9 cellular contexts compared by ENCODE assay signal in the genomic region with DNA sequence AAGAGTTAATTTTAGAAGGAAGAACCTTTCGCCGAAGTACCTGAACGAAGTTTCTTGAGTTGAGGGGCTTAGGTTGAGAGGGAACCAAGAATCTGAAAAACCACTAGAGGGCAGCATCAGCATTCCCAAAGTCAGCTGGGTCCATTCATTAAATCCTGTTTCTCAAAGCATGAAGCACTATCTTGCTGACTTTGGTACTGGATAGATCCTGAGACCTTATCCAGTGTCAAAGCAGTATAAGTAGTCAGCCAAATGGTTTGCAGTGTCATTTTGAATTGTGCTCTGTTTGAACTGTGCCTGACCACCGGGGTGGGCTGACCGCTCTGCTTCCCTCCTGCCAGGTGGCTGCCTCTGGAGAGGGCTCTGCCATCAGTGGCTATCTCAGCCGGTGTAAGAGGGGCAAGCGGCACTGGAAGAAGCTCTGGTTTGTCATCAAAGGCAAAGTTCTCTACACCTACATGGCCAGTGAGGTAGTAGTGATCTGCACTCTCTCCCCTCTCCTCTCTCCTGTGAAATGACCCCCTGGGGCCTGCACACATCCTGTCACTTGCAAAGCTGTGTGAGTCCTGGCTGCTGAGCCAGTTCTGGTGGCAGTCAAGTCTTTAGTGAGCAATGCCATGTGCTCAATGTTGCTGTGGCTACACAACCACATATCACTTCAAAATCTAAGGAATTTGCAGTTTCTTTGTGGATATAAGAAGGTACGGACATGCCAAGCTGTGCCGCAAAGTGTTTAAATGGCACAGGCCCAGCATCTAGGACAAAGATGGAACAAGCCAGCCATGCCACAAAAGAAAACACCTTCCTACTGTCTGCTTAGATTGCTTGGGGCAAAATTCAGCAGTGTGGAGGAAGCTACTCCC. TPM values are rescaled to one million over a fixed set of nuclear protein-coding genes. Genes with fewer than 3 reads are reported as not detected.
DNase-seq lines count a peak whose midpoint lies in the region; ATAC-seq, FAIRE-seq and TF ChIP-seq lines count a peak whose summit lies in the region.
"Had no signal": no experiment of that assay in that cellular context is flagged by ENCODE, and none has a peak within 500 bp of the region (broad histone marks: within the 10 kb centered on the region; RNA-seq: fewer than 3 reads in every experiment).

No MANE protein-coding gene starts in this region.

- peaks cover 14 to 49% of the 10 kb centered on the region in 2 experiments for H3K36me3 ChIP-seq in endothelial cell of umbilical vein (ENCODE audit: control insufficient read depth in 2 of 2, extremely low read depth in 1 of 2, insufficient read depth in 2 of 2, low read length in 2 of 2)

- H3K27ac ChIP-seq in endothelial cell of umbilical vein (ENCODE audit: insufficient read depth, low read depth, low read length), result no peak overlapping the region

- no peak overlapping the region for H3K4me3 Mint-ChIP-seq in activated CD4-positive, alpha-beta T cell treated with anti-CD3 and anti-CD28 coated beads for 36 hours

- peak; percentile 47 for DNase-seq in activated CD4-positive, alpha-beta T cell treated with anti-CD3 and anti-CD28 coated beads for 36 hours
- DNase-seq in activated CD4-positive, alpha-beta T cell treated with anti-CD3 and anti-CD28 coated beads, Interleukin-2, amount 50 U/mL, for 1 hour, result no peak
- DNase-seq in KG1 (lab: John Stamatoyannopoulos, UW) (peak; percentile 55), RKO (ENCODE audit: low spot score) (peak; percentile 71), endothelial cell of umbilical vein (ENCODE audit: low read depth, low spot score) (peak; percentile 60), middle frontal gyrus (ENCODE audit: extremely low spot score, low spot score) (peak; percentile 50), GOT3 (lab: John Stamatoyannopoulos, UW) (no peak), T-helper 9 cell (no peak)

- no peaks in the 10 kb centered on the region for H3K79me2 ChIP-seq in endothelial cell of umbilical vein (ENCODE audit: control insufficient read depth, insufficient read depth, low read length)

- intact Hi-C loops in activated CD4-positive, alpha-beta T cell treated with anti-CD3 and anti-CD28 coated beads for 36 hours (cut with DNase I, micrococcal nuclease), result loop anchor here (5.0 kb wide), 3 partner anchors 96 to 126 kb away; no protein-coding TSS in a partner anchor
- intact Hi-C loops in endothelial cell of umbilical vein (cut with micrococcal nuclease), result no loop called here

- no peak for TF ChIP-seq POLR2A in endothelial cell of umbilical vein (IDR thresholded peaks at IDR 0.05; ENCODE audit: low read depth, low read length)

- no peaks in the 10 kb centered on the region for H3K4me1 Mint-ChIP-seq in activated CD4-positive, alpha-beta T cell treated with anti-CD3 and anti-CD28 coated beads for 36 hours

- no peaks in the 10 kb centered on the region for H3K36me3 Mint-ChIP-seq in activated CD4-positive, alpha-beta T cell treated with anti-CD3 and anti-CD28 coated beads for 36 hours (ENCODE audit: low read depth)
- H3K36me3 Mint-ChIP-seq: activated naive CD4-positive, alpha-beta T cell treated with anti-CD3 and anti-CD28 coated beads, Interleukin-2, amount 50 U/mL, for 72 hours had no signal

- H2AFZ ChIP-seq in endothelial cell of umbilical vein (ENCODE audit: low read depth, low read length), result no peak overlapping the region

- H3K9ac ChIP-seq in endothelial cell of umbilical vein (replicated peaks; ENCODE audit: extremely low read depth, insufficient read depth, low read length), result no peak overlapping the region

- no peak overlapping the region for H3K4me2 ChIP-seq in endothelial cell of umbilical vein (ENCODE audit: insufficient read depth, low read length)

- dilution Hi-C loops in endothelial cell of umbilical vein (cut with MboI; ENCODE audit: extremely low pct_ligation_motif_present, low sequenced_read_pairs), result no loop called here

- H3K9me3 ChIP-seq in endothelial cell of umbilical vein (replicated peaks; ENCODE audit: control insufficient read depth, insufficient read depth, low read length), result no peaks in the 10 kb centered on the region

- CTCF ChIA-PET in activated CD4-positive, alpha-beta T cell treated with anti-CD3 and anti-CD28 coated beads for 36 hours (lab: Charles Lee), result interaction anchor here (0.6 to 2.8 kb wide), 21 partner anchors 9 to 293 kb away, joined by 3 to 11 read pairs (median 4); a partner anchor contains a TSS
- CTCF ChIA-PET in endothelial cell of umbilical vein (lab: Charles Lee), result interaction anchor here (0.6 to 1.8 kb wide), 17 partner anchors 10 to 252 kb away, joined by 3 to 8 read pairs (median 3); no protein-coding TSS in a partner anchor

- H4K20me1 ChIP-seq in endothelial cell of umbilical vein (replicated peaks; ENCODE audit: control insufficient read depth, extremely low read depth, insufficient read depth, low read length), result no peaks in the 10 kb centered on the region

- no peaks in the 10 kb centered on the region for H3K27me3 ChIP-seq in endothelial cell of umbilical vein (ENCODE audit: control insufficient read depth in 2 of 2, insufficient read depth in 2 of 2, low read length in 2 of 2)

- H3K4me3 ChIP-seq in endothelial cell of umbilical vein (replicated peaks in 1 of 3; ENCODE audit: insufficient read depth in 1 of 3, low read depth in 1 of 3, low read length in 3 of 3), result no peak overlapping the region

- H3K9me3 Mint-ChIP-seq in activated CD4-positive, alpha-beta T cell treated with anti-CD3 and anti-CD28 coated beads for 36 hours (ENCODE audit: low read depth), result no peaks in the 10 kb centered on the region
- H3K9me3 Mint-ChIP-seq: activated naive CD4-positive, alpha-beta T cell treated with anti-CD3 and anti-CD28 coated beads, Interleukin-2, amount 50 U/mL, for 72 hours had no signal

- POLR2A ChIA-PET in activated CD4-positive, alpha-beta T cell treated with anti-CD3 and anti-CD28 coated beads for 36 hours (lab: Charles Lee), result no interaction called here
- POLR2A ChIA-PET in endothelial cell of umbilical vein (lab: Charles Lee), result no interaction called here

- peak; percentile 75 for FAIRE-seq in endothelial cell of umbilical vein (lab: Jason Lieb, UNC)

- no peaks in the 10 kb centered on the region for H3K27me3 Mint-ChIP-seq in activated CD4-positive, alpha-beta T cell treated with anti-CD3 and anti-CD28 coated beads for 36 hours

- peaks cover 4% of the 10 kb centered on the region for H3K4me1 ChIP-seq in endothelial cell of umbilical vein (ENCODE audit: control insufficient read depth, extremely low read depth, insufficient read depth, low read length)

- no peak overlapping the region for H3K27ac Mint-ChIP-seq in activated CD4-positive, alpha-beta T cell treated with anti-CD3 and anti-CD28 coated beads for 36 hours
- H3K27ac Mint-ChIP-seq: activated naive CD4-positive, alpha-beta T cell treated with anti-CD3 and anti-CD28 coated beads, Interleukin-2, amount 50 U/mL, for 72 hours had no signal

- BruUV-seq in endothelial cell of umbilical vein (replicated peaks; lab: Mats Ljungman, UMichigan), result no TSS peak

- peak; percentile 56 for ATAC-seq in activated CD4-positive, alpha-beta T cell treated with anti-CD3 and anti-CD28 coated beads for 36 hours
- ATAC-seq: activated naive CD4-positive, alpha-beta T cell treated with anti-CD3 and anti-CD28 coated beads, Interleukin-2, amount 50 U/mL, for 72 hours had no signal

- H3K9me1 ChIP-seq in endothelial cell of umbilical vein (replicated peaks; ENCODE audit: control insufficient read depth, extremely low read depth, insufficient read depth, low read length), result no peaks in the 10 kb centered on the region

- peak; percentile 61 to 65 for TF ChIP-seq CTCF in endothelial cell of umbilical vein (IDR thresholded peaks at IDR 0.05; ENCODE audit: extremely low read depth in 1 of 2, insufficient read depth in 1 of 2, low read depth in 1 of 2, low read length in 2 of 2)

TF ChIP-seq in endothelial cell of umbilical vein, 7 proteins besides CTCF, POLR2A, EP300 and RAD21:
- TF ChIP-seq MYC (IDR thresholded peaks at IDR 0.05; ENCODE audit: low read depth, low read length), result no peak
- no peak for TF ChIP-seq POLR2AphosphoS5 (IDR thresholded peaks at IDR 0.05; ENCODE audit: insufficient read depth, low read depth, low read length)
- TF ChIP-seq, protein P1, sequence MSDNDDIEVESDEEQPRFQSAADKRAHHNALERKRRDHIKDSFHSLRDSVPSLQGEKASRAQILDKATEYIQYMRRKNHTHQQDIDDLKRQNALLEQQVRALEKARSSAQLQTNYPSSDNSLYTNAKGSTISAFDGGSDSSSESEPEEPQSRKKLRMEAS (IDR thresholded peaks at IDR 0.05; ENCODE audit: insufficient read depth, insufficient read length), result no peak
- no peak for TF ChIP-seq JUN (IDR thresholded peaks at IDR 0.05; ENCODE audit: borderline replicate concordance, insufficient read depth, insufficient read length, low read depth)
- TF ChIP-seq FOS (IDR thresholded peaks at IDR 0.05; ENCODE audit: borderline replicate concordance, insufficient read depth, low read length), result no peak
- TF ChIP-seq EZH2 (IDR thresholded peaks at IDR 0.05; ENCODE audit: borderline replicate concordance, low read depth, low read length, severe bottlenecking), result no peak
- TF ChIP-seq GATA2 (IDR thresholded peaks at IDR 0.05; ENCODE audit: insufficient read depth, insufficient read length, low read depth, low read length), result no peak

RNA-seq across cellular contexts. Expression of a gene that starts 21.4 kb away (rescaled TPM):
- 10 to 100 TPM; 46.8 to 52.8 TPM for total RNA-seq in activated CD4-positive, alpha-beta T cell treated with anti-CD3 and anti-CD28 coated beads for 36 hours
- 58.4 and 59.8 TPM in 2 replicates for total RNA-seq in endothelial cell of umbilical vein
- 19.3 and 20.3 TPM in 2 replicates for polyA plus RNA-seq in endothelial cell of umbilical vein
- polyA plus RNA-seq in endothelial cell of umbilical vein (2011; cell fraction: cytosol; rRNA removed), result 9.8 and 10.5 TPM in 2 replicates
- 121 and 132 TPM in 2 replicates for polyA plus RNA-seq in endothelial cell of umbilical vein (2011; cell fraction: nucleus; rRNA removed)
- polyA plus RNA-seq in endothelial cell of umbilical vein (2012), result 17.1 and 24.9 TPM in 2 replicates
- 71.1 and 86.1 TPM in 2 replicates for polyA minus RNA-seq in endothelial cell of umbilical vein
- polyA minus RNA-seq in endothelial cell of umbilical vein (2011; cell fraction: cytosol; rRNA and poly(A)+ RNA removed), result 24.9 TPM
- polyA minus RNA-seq in endothelial cell of umbilical vein (2011; cell fraction: nucleus; rRNA and poly(A)+ RNA removed), result 99.9 and 119 TPM in 2 replicates

Comparison
In these comparisons a context has a peak if more than half of its experiments do, and no peak if none do; other contexts are left out.
1. DNase-seq: peak in activated CD4-positive, alpha-beta T cell treated with anti-CD3 and anti-CD28 coated beads for 36 hours (single experiment), KG1 (single experiment), RKO (single experiment), endothelial cell of umbilical vein (single experiment) and middle frontal gyrus (single experiment); none in activated CD4-positive, alpha-beta T cell treated with anti-CD3 and anti-CD28 coated beads, Interleukin-2, amount 50 U/mL, for 1 hour (single experiment), GOT3 (single experiment) and T-helper 9 cell (single experiment).